ENCODE assay signal across 8 cellular contexts in genomic region chr2:26764078-26764887, GRCh38. TPM values are rescaled to one million over a fixed set of nuclear protein-coding genes. Genes with fewer than 3 reads are reported as not detected.
A peak's percentile ranks its signal among the peaks of the same experiment; 100 is the strongest.
DNase-seq lines count a peak whose midpoint lies in the region; ATAC-seq and TF ChIP-seq lines count a peak whose summit lies in the region.

Gene SLC35F6, plus strand, starts transcription at chr2:26764284. Its CDS starts 66 bp downstream, at chr2:26764350.

- H4K91ac ChIP-seq in H9 (ENCODE audit: insufficient read length, low read depth, low read length) = peak within 1 kb of the TSS; percentile 33

- H4K20me1 ChIP-seq in H9 (ENCODE audit: control insufficient read depth, insufficient read depth, insufficient read length) = no peaks in the 10 kb centered on the region

- peak within 1 kb of the TSS; percentile 76 to 97 (median 92) for H3K4me3 ChIP-seq in upper lobe of left lung

- TF ChIP-seq CTCF in H9 (conservative IDR thresholded peaks at IDR 0.05) (no peak), progenitor cell of endocrine pancreas (IDR thresholded peaks at IDR 0.05; ENCODE audit: unreplicated experiment) (no peak), upper lobe of left lung (IDR thresholded peaks at IDR 0.05) (no peak)

- H3K23ac ChIP-seq in H9 (ENCODE audit: insufficient read length, low read depth, low read length) = no peak within 1 kb of the TSS

- H3K4me1 ChIP-seq in H9 (ENCODE audit: insufficient read depth, low read length) (peaks cover 2% of the 10 kb centered on the region; the same call in 1 of the 2 replicates), upper lobe of left lung (peaks cover 44 to 56% (median 45%) of the 10 kb centered on the region in 4 donors)

- peak; percentile 96 to 97 for ATAC-seq in left cardiac atrium
- ATAC-seq in upper lobe of left lung (ENCODE audit: low FRiP score in 2 of 2) = peak; percentile 93 to 97

- H3K27ac Mint-ChIP-seq in H9 = 0 out of 7 replicates have a peak within 1 kb of the TSS, but pooled peaks of 1 of the 3 experiments have one; percentile 57
- peak within 1 kb of the TSS; percentile 80 for H3K27ac Mint-ChIP-seq in progenitor cell of endocrine pancreas

- no peak for TF ChIP-seq EP300 in upper lobe of left lung (IDR thresholded peaks at IDR 0.05)

- H3K4me1 Mint-ChIP-seq in H9 (peaks cover 12 to 14% of the 10 kb centered on the region in 2 experiments), progenitor cell of endocrine pancreas (ENCODE audit: low read depth) (peaks cover 8% of the 10 kb centered on the region)

- H3K9me3 Mint-ChIP-seq in H9 = no peaks in the 10 kb centered on the region; a peak in 1 of 5 replicates
- no peaks in the 10 kb centered on the region for H3K9me3 Mint-ChIP-seq in progenitor cell of endocrine pancreas (ENCODE audit: low read depth)

- WGBS in H9 (ENCODE audit: extremely low coverage, insufficient read length, low lambda C conversion rate) = no CpG with 5 or more reads among the region's 68 CpGs
- WGBS in upper lobe of left lung, 2 donors = 0 to 2% methylated on average over 35 to 64 of the region's 68 CpGs

- no peaks in the 10 kb centered on the region for H3K79me2 ChIP-seq in H9 (ENCODE audit: insufficient read depth, low read length)

- H3K36me3 Mint-ChIP-seq in H9 (ENCODE audit: insufficient read depth in 1 of 3, low read depth in 3 of 3) (no peaks in the 10 kb centered on the region), progenitor cell of endocrine pancreas (ENCODE audit: insufficient read depth) (no peaks in the 10 kb centered on the region)

- H4K5ac ChIP-seq in H9 (ENCODE audit: insufficient read length, low read depth, low read length) = no peak within 1 kb of the TSS

- TF ChIP-seq POLR2A in upper lobe of left lung (IDR thresholded peaks at IDR 0.05) = peak in 3 of 4 donors; percentile 84 to 98 (median 91)

- no peak within 1 kb of the TSS for H3K56ac ChIP-seq in H9 (ENCODE audit: insufficient read length, low read depth, low read length)

- H2BK15ac ChIP-seq in H9 (ENCODE audit: low read depth, low read length) = no peak within 1 kb of the TSS

- DNase-seq in GM04503 (ENCODE audit: low read depth) (peak; percentile 25), H9 (peak; percentile 78), MV-4-11 (lab: John Stamatoyannopoulos, UW) (peak; percentile 52), amniotic stem cell (lab: John Stamatoyannopoulos, UW) (peak; percentile 57), left cardiac atrium (peak; percentile 88), progenitor cell of endocrine pancreas (ENCODE audit: low spot score, unreplicated experiment) (peak; percentile 73), upper lobe of left lung (peak; percentile 89 to 97)

- no peak within 1 kb of the TSS for H4K8ac ChIP-seq in H9 (replicated peaks; ENCODE audit: insufficient read length, low read depth, low read length)

- no peaks in the 10 kb centered on the region for H3K79me1 ChIP-seq in H9 (ENCODE audit: insufficient read depth, low read depth, low read length, poor library complexity, severe bottlenecking)

- intact Hi-C loops in T-helper 1 cell treated with Interleukin-12 subunit alpha and Interleukin-12 subunit beta and Interleukin-4 antibody, amounts not matched to agents 30 ng/mL and 1 ng/mL, for 36 hours (cut with micrococcal nuclease) = loop anchor here (1.0 to 10.0 kb wide), 5 partner anchors 8 to 1169 kb away; partner anchors contain the start of genes ADGRF3, AGBL5 and SELENOI
- intact Hi-C loops in left cardiac atrium (cut with DNase I) = no loop called here

- peak within 1 kb of the TSS; percentile 50 for H3K9ac ChIP-seq in H9 (ENCODE audit: extremely low read depth, insufficient read length, low read length)

- H2BK120ac ChIP-seq in H9 (ENCODE audit: low read depth, low read length, poor library complexity, severe bottlenecking) = no peak within 1 kb of the TSS

- H3K18ac ChIP-seq in H9 (ENCODE audit: insufficient read length, low read depth, low read length) = no peak within 1 kb of the TSS

- H3K9me3 ChIP-seq in H9 (ENCODE audit: control insufficient read depth, low read depth, low read length) (no peaks in the 10 kb centered on the region), upper lobe of left lung (no peaks in the 10 kb centered on the region)

- H2BK20ac ChIP-seq in H9 (ENCODE audit: low read depth, low read length, poor library complexity, severe bottlenecking) = no peak within 1 kb of the TSS

- H3K27me3 Mint-ChIP-seq in H9 (ENCODE audit: low read depth) (peaks cover 12% of the 10 kb centered on the region), progenitor cell of endocrine pancreas (no peaks in the 10 kb centered on the region)

- H2BK12ac ChIP-seq in H9 (ENCODE audit: insufficient read length, low read depth, low read length) = no peak within 1 kb of the TSS

- H3K27ac ChIP-seq in H9 (ENCODE audit: insufficient read length, low read depth, low read length) (no peak within 1 kb of the TSS), upper lobe of left lung (peak within 1 kb of the TSS; percentile 89 to 97 (median 95))

- no peak within 1 kb of the TSS for H3T11ph ChIP-seq in H9 (ENCODE audit: low read length)

- peak within 1 kb of the TSS; percentile 16 for H3K14ac ChIP-seq in H9 (ENCODE audit: insufficient read depth, low read length)

- peaks cover 4% of the 10 kb centered on the region for H3K23me2 ChIP-seq in H9 (ENCODE audit: insufficient read length, low read depth, low read length, poor library complexity, severe bottlenecking)

- H2BK5ac ChIP-seq in H9 (ENCODE audit: insufficient read length, low read length) = no peak within 1 kb of the TSS

- peaks cover 0 to 4% (median 0%) of the 10 kb centered on the region in 4 donors for H3K36me3 ChIP-seq in upper lobe of left lung

- H2AFZ ChIP-seq in H9 (ENCODE audit: low read length) = no peak within 1 kb of the TSS

- no peak within 1 kb of the TSS for H3K4ac ChIP-seq in H9 (ENCODE audit: low read depth, low read length)

- peak within 1 kb of the TSS; percentile 83 to 86 for H3K4me3 Mint-ChIP-seq in H9
- peak within 1 kb of the TSS; percentile 84 for H3K4me3 Mint-ChIP-seq in progenitor cell of endocrine pancreas (ENCODE audit: low read depth)

- H3K4me2 ChIP-seq in H9 (ENCODE audit: insufficient read depth, insufficient read length, low read length) = peak within 1 kb of the TSS; percentile 75

- H2AK5ac ChIP-seq in H9 (ENCODE audit: insufficient read length, low read length) = no peak within 1 kb of the TSS

- H3K27me3 ChIP-seq in H9 (ENCODE audit: insufficient read depth, low read length) (no peaks in the 10 kb centered on the region), upper lobe of left lung (no peaks in the 10 kb centered on the region)

RNA-seq across cellular contexts. Expression of gene SLC35F6, which starts in this region (rescaled TPM):
- total RNA-seq in H9 (2021) (15.7 and 16.0 TPM in 2 replicates), left cardiac atrium (10 to 100 TPM; 26.4 to 35.5 TPM), progenitor cell of endocrine pancreas (19.2 and 19.9 TPM in 2 replicates), upper lobe of left lung (10 to 100 TPM; 36.7 to 59.4 (median 45.7) TPM)
- 22.4 and 23.1 TPM in 2 replicates for total RNA-seq in T-helper 1 cell treated with Interleukin-12 subunit alpha and Interleukin-12 subunit beta and Interleukin-4 antibody, amounts not matched to agents 30 ng/mL and 1 ng/mL, for 36 hours

Comparison
In these comparisons a context has a peak if more than half of its experiments do, and no peak if none do; other contexts are left out.
1. DNase-seq: peak in every context shown above with its lines; median percentile 93 in upper lobe of left lung; 88 in left cardiac atrium; 78 in H9; 73 in progenitor cell of endocrine pancreas; 57 in amniotic stem cell; 52 in MV-4-11; 25 in GM04503.